Comparison of ENCODE assay signal across 15 cellular contexts in the genomic region with DNA sequence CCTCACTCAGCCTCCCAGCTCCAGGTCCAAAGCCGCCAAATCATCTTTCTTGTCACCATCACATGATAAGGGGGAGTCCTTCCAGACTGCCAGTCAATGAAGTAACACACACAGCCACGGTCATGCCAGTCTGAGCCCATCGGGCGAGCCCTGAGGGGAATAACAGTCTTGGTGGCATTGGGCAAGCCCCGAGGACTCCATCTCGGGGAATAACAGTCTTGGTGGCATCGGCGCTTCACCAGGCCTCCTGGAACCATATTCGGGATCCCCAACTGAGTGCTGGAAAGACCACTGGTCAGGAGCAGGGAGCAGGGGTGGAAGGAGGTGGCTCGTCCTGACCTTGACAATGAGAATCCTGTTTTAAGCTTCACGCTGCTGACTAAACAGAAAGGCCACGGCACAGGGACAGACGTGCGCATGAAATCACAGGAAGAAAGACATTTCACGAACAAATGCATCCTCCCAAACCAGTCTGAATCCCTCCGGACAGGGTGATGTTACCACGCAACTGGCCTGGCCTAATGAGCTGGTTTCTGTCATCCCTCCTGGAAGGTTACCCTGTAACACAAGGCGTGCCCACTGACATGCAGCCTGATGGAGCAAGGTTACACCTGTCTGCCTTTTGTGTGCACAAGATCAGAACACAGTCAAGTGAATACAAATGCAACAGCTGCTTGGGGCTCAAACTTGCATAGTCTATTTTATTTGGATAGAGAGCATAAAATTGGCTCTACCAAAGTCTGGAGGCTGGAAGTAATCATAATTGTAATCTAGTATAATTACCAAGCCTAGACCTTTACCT.
"Had no signal": no experiment of that assay in that cellular context is flagged by ENCODE, and none has a peak within 500 bp of the region (broad histone marks: within the 10 kb centered on the region; RNA-seq: fewer than 3 reads in every experiment).

No MANE protein-coding gene starts in this region.

- ATAC-seq: activated T-cell treated with anti-CD3 and anti-CD28 coated beads, Interleukin-2, amount 50 U/mL, for 72 hours; gastrocnemius medialis; left ventricle myocardium superior had no signal

- H3K27ac ChIP-seq: colonic mucosa, gastrocnemius medialis, sigmoid colon, testis had no signal

- H3K4me1 ChIP-seq: colonic mucosa, gastrocnemius medialis, sigmoid colon, testis had no signal

- H3K4me3 ChIP-seq: colonic mucosa, gastrocnemius medialis, sigmoid colon had no signal

- H3K36me3 ChIP-seq: colonic mucosa, gastrocnemius medialis, sigmoid colon had no signal

- DNase-seq: activated CD4-positive, alpha-beta T cell treated with anti-CD3 and anti-CD28 coated beads for 1 hour; activated CD4-positive, alpha-beta T cell treated with anti-CD3 and anti-CD28 coated beads, Interleukin-2, amount 50 U/mL, for 48 hours; activated gamma-delta T cell treated with Interleukin-2 at 50 U/mL for 16 hours; activated naive CD8-positive, alpha-beta T cell treated with anti-CD3 and anti-CD28 coated beads, Interleukin-2, amount 10 ng/mL, durations not matched to agents 7 days and 5 days; activated T-cell treated with anti-CD3 and anti-CD28 coated beads, Interleukin-2, amount 50 U/mL, for 72 hours; colonic mucosa; effector CD4-positive, alpha-beta T cell; gastrocnemius medialis; kidney; left ventricle myocardium superior; mesenchymal stem cell; sigmoid colon; stimulated activated CD4-positive, alpha-beta T cell treated with anti-CD3 and anti-CD28 coated beads, Interleukin-2, amount 100 ng/mL, for 48 hours; T1000 had no signal

- H3K27me3 ChIP-seq: colonic mucosa, gastrocnemius medialis, sigmoid colon, testis had no signal

- H3K9me3 ChIP-seq: colonic mucosa, gastrocnemius medialis, sigmoid colon, testis had no signal
